In the genomic region with DNA sequence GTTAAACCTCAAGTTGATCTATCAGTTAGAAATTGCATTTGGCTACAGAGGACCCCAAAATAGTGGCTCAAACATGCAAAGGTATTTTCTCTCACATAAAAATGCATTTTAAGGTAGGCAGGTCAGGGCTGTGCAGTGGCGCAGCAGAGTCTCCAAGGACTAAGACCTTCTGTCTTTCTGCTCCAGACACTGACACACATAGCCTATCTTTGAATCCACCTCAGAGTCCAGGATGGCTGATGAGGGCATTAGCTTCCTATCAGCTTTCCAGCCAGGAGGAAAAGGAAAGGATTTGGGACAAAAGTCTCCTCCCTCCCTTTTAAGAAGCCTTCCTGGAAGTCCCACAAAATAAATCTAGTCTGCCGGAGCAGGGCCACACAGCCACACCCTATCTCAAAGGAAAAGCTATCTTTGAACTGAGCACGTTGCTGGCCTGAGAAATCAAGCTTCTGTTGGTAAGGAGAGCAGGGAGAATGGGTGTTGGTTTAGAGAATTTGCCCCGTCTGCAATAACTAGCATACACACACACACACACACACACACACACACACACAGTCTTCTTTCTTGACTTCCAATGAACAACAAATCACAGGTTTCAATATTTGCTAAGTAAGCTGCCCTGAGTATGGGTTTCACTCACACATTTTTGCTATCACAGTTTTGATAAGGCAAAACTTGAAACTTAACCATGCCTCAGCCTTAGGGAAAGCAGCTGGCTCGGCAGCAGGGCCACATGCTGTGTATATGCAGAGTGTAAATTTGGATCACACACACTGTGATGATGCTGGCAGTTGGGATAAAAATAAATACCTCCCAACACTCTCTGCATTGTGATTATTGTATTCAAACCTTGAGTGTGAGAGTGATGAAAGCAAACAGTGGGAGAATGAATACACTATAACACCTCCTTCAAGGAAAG, we compare ENCODE assay signal across 12 cellular contexts.
A peak's percentile ranks its signal among the peaks of the same experiment; 100 is the strongest.
DNase-seq lines count a peak whose midpoint lies in the region; ATAC-seq, FAIRE-seq and TF ChIP-seq lines count a peak whose summit lies in the region.
"Had no signal": no experiment of that assay in that cellular context is flagged by ENCODE, and none has a peak within 500 bp of the region (broad histone marks: within the 10 kb centered on the region; RNA-seq: fewer than 3 reads in every experiment).

No MANE protein-coding gene starts in this region.

- peaks cover 37% of the 10 kb centered on the region for H3K4me1 ChIP-seq in left ventricle myocardium inferior
- H3K4me1 ChIP-seq in small intestine (ENCODE audit: control insufficient read depth in 2 of 2, insufficient read depth in 1 of 2, low read depth in 1 of 2, low read length in 1 of 2): peaks cover 0 to 2% of the 10 kb centered on the region in 2 donors

- H3K27me3 Mint-ChIP-seq in activated naive CD4-positive, alpha-beta T cell treated with anti-CD3 and anti-CD28 coated beads, Interleukin-2, amount 10 ng/mL, durations not matched to agents 7 days and 5 days: peaks cover under 1% of the 10 kb centered on the region
- H3K27me3 Mint-ChIP-seq: naive B cell had no signal

- H3K4me3 Mint-ChIP-seq in activated naive CD4-positive, alpha-beta T cell treated with anti-CD3 and anti-CD28 coated beads, Interleukin-2, amount 10 ng/mL, durations not matched to agents 7 days and 5 days: peak overlapping the region; percentile 3
- H3K4me3 Mint-ChIP-seq: naive B cell had no signal

- no peaks in the 10 kb centered on the region for H3K27me3 ChIP-seq in left ventricle myocardium inferior (ENCODE audit: low read depth)
- H3K27me3 ChIP-seq in small intestine (ENCODE audit: control insufficient read depth in 2 of 2, insufficient read depth in 2 of 2, low read length in 2 of 2): no peaks in the 10 kb centered on the region

- H3K9me3 ChIP-seq in left ventricle myocardium inferior (replicated peaks): no peaks in the 10 kb centered on the region
- no peaks in the 10 kb centered on the region for H3K9me3 ChIP-seq in small intestine (ENCODE audit: control insufficient read depth, low read depth)

- peaks cover 13% of the 10 kb centered on the region for H3K9me3 Mint-ChIP-seq in activated naive CD4-positive, alpha-beta T cell treated with anti-CD3 and anti-CD28 coated beads, Interleukin-2, amount 10 ng/mL, durations not matched to agents 7 days and 5 days

- H3K27ac ChIP-seq in left ventricle myocardium inferior (replicated peaks): peak overlapping the region; percentile 71
- peak overlapping the region in 1 of 2 donors; percentile 5 for H3K27ac ChIP-seq in small intestine (ENCODE audit: low read depth in 1 of 2, low read length in 1 of 2)
- H3K27ac ChIP-seq: GM23248 had no signal

- no peak for TF ChIP-seq CTCF in left ventricle myocardium inferior (IDR thresholded peaks at IDR 0.05; ENCODE audit: borderline replicate concordance)

- ATAC-seq in HG03571 (IDR thresholded peaks at IDR 0.05; ENCODE audit: unreplicated experiment): no peak

- 20 to 37% (median 27%) methylated on average over 5 of the region's 5 CpGs for WGBS in small intestine, 3 donors

- no peak for FAIRE-seq in small intestine (lab: Jason Lieb, UNC)
- FAIRE-seq: endothelial cell of umbilical vein had no signal

- in situ Hi-C loops in SK-MEL-5 (cut with HindIII; ENCODE audit: low pct_unique_long_range_greater_than_20kb, low sequenced_read_pairs): no loop called here

- DNase-seq in activated naive CD4-positive, alpha-beta T cell treated with anti-CD3 and anti-CD28 coated beads, Interleukin-2, amount 10 ng/mL, durations not matched to agents 7 days and 5 days: peak; percentile 31
- no peak for DNase-seq in activated naive CD4-positive, alpha-beta T cell (lab: John Stamatoyannopoulos, UW)
- DNase-seq in SK-MEL-5 (ENCODE audit: low read depth, low spot score) (peak; percentile 44), left ventricle myocardium inferior (no peak), small intestine (peak; percentile 56), D341Med (ENCODE audit: low spot score) (no peak), DMS153 treated with DMSO at 0.1 percent for 48 hours (lab: John Stamatoyannopoulos, UW; ENCODE audit: unreplicated experiment) (no peak)
- DNase-seq: GM23248, naive B cell, NCI-H774 had no signal

- intact Hi-C loops in left ventricle myocardium inferior (cut with micrococcal nuclease): no loop called here

- no peak overlapping the region for H3K4me3 ChIP-seq in left ventricle myocardium inferior
- no peak overlapping the region for H3K4me3 ChIP-seq in small intestine (ENCODE audit: low read depth in 1 of 2, low read length in 2 of 2)
- H3K4me3 ChIP-seq: GM23248 had no signal

- peaks cover 18% of the 10 kb centered on the region for H3K36me3 Mint-ChIP-seq in activated naive CD4-positive, alpha-beta T cell treated with anti-CD3 and anti-CD28 coated beads, Interleukin-2, amount 10 ng/mL, durations not matched to agents 7 days and 5 days
- H3K36me3 Mint-ChIP-seq: naive B cell had no signal

- CTCF ChIA-PET in activated naive CD4-positive, alpha-beta T cell treated with anti-CD3 and anti-CD28 coated beads, Interleukin-2, amount 10 ng/mL, durations not matched to agents 7 days and 5 days (lab: Charles Lee): interaction anchor here (0.6 to 1.6 kb wide), 4 partner anchors 28 to 140 kb away, joined by 3 to 4 read pairs (median 3); no protein-coding TSS in a partner anchor

- peak overlapping the region; percentile 89 for H3K27ac Mint-ChIP-seq in activated naive CD4-positive, alpha-beta T cell treated with anti-CD3 and anti-CD28 coated beads, Interleukin-2, amount 10 ng/mL, durations not matched to agents 7 days and 5 days

- peaks cover 85% of the 10 kb centered on the region for H3K4me1 Mint-ChIP-seq in activated naive CD4-positive, alpha-beta T cell treated with anti-CD3 and anti-CD28 coated beads, Interleukin-2, amount 10 ng/mL, durations not matched to agents 7 days and 5 days

- H3K36me3 ChIP-seq in left ventricle myocardium inferior (no peaks in the 10 kb centered on the region), small intestine (ENCODE audit: control insufficient read depth in 2 of 2, insufficient read depth in 2 of 2, low read length in 2 of 2) (no peaks in the 10 kb centered on the region)

Comparison
In these comparisons a context has a peak if more than half of its experiments do, and no peak if none do; other contexts are left out.
1. DNase-seq: peak in activated naive CD4-positive, alpha-beta T cell treated with anti-CD3 and anti-CD28 coated beads, Interleukin-2, amount 10 ng/mL, durations not matched to agents 7 days and 5 days (single experiment), SK-MEL-5 (single experiment) and small intestine (single experiment); none in activated naive CD4-positive, alpha-beta T cell (0 of 4), left ventricle myocardium inferior (single experiment), D341Med (single experiment) and DMS153 treated with DMSO at 0.1 percent for 48 hours (single experiment).